ENCODE assay signal across 28 cellular contexts in genomic region chr1:41442697-41443251, GRCh38. TPM values are rescaled to one million over a fixed set of nuclear protein-coding genes. Genes with fewer than 3 reads are reported as not detected.
DNase-seq lines count a peak whose midpoint lies in the region; ATAC-seq and TF ChIP-seq lines count a peak whose summit lies in the region.
"Had no signal": no experiment of that assay in that cellular context is flagged by ENCODE, and none has a peak within 500 bp of the region (broad histone marks: within the 10 kb centered on the region; RNA-seq: fewer than 3 reads in every experiment).

No MANE protein-coding gene starts in this region.

- H2BK5ac ChIP-seq in neuronal stem cell (ENCODE audit: low read length), result peak overlapping the region; percentile 17

- H3K23ac ChIP-seq in neuronal stem cell (ENCODE audit: low read depth, low read length, poor library complexity), result peak overlapping the region; percentile 25

- no peak overlapping the region for H3K4ac ChIP-seq in neuronal stem cell (ENCODE audit: low read length)

- DNase-seq in GM23248 (peak; percentile 48), adipocyte (ENCODE audit: low read depth) (peak; percentile 73), neuronal stem cell (ENCODE audit: low spot score) (no peak), NCI-H774 (lab: John Stamatoyannopoulos, UW) (no peak), GF-D8 (lab: John Stamatoyannopoulos, UW) (no peak), right atrium auricular region (ENCODE audit: low spot score) (no peak)
- DNase-seq: activated CD4-positive, alpha-beta T cell treated with anti-CD3 and anti-CD28 coated beads, Interleukin-2, amount 10 ng/mL, durations not matched to agents 24 days and 14 days; activated naive CD4-positive, alpha-beta T cell treated with Interleukin-2 at 50 U/mL for 16 hours; activated T-cell treated with anti-CD3 and anti-CD28 coated beads, Interleukin-2, amount 50 U/mL, for 4 hours; amygdala; COR-L47; cortex of kidney; DMS79 treated with DMSO at 0.1 percent for 48 hours; HCEC 1CT; left ventricle myocardium superior; NCI-H1105 treated with DMSO at 0.1 percent for 48 hours; NCI-H510A treated with DMSO at 0.1 percent for 48 hours; psoas muscle; stimulated activated naive CD8-positive, alpha-beta T cell treated with anti-CD3 and anti-CD28 coated beads, Interleukin-15, amount 100 ng/mL, for 72 hours; T-helper 17 cell had no signal

- no peak overlapping the region for H2AFZ ChIP-seq in GM23248
- no peak overlapping the region for H2AFZ ChIP-seq in neuronal stem cell (ENCODE audit: low read length)

- no peak overlapping the region for H2BK120ac ChIP-seq in neuronal stem cell (ENCODE audit: low read depth, low read length)

- H2BK15ac ChIP-seq in neuronal stem cell (ENCODE audit: low read length), result peak overlapping the region; percentile 51

- H3K14ac ChIP-seq in neuronal stem cell (ENCODE audit: low read length), result no peak overlapping the region

- H3K9ac ChIP-seq in GM23248 (no peak overlapping the region), adipocyte (ENCODE audit: low read length) (no peak overlapping the region), neuronal stem cell (ENCODE audit: low read depth, low read length, poor library complexity) (no peak overlapping the region)
- H3K9ac ChIP-seq: BLaER1 had no signal

- H3K27me3 ChIP-seq in GM23248 (replicated peaks; ENCODE audit: insufficient read depth) (0 out of 2 replicates have a peak, but pooled peaks cover 9% of the 10 kb centered on the region), adipocyte (replicated peaks; ENCODE audit: control insufficient read depth, insufficient read depth, low read length) (peaks cover 10% of the 10 kb centered on the region), neuronal stem cell (ENCODE audit: control insufficient read depth in 3 of 3, insufficient read depth in 3 of 3, low read depth in 1 of 3, low read length in 3 of 3) (peaks cover 0 to 5% (median 0%) of the 10 kb centered on the region in 3 experiments), right atrium auricular region (no peaks in the 10 kb centered on the region)
- H3K27me3 ChIP-seq: BLaER1, tibial nerve had no signal

- H3K36me3 ChIP-seq in GM23248 (ENCODE audit: low read depth) (no peaks in the 10 kb centered on the region), adipocyte (ENCODE audit: control insufficient read depth, insufficient read depth, low read length, severe bottlenecking) (no peaks in the 10 kb centered on the region), neuronal stem cell (replicated peaks in 1 of 2; ENCODE audit: control insufficient read depth in 2 of 2, insufficient read depth in 2 of 2, low read length in 2 of 2) (no peaks in the 10 kb centered on the region), right atrium auricular region (no peaks in the 10 kb centered on the region)
- H3K36me3 ChIP-seq: BLaER1, tibial nerve had no signal

- H3K4me2 ChIP-seq in GM23248 (ENCODE audit: unreplicated experiment) (no peak overlapping the region), neuronal stem cell (ENCODE audit: insufficient read depth, low read length, poor library complexity, severe bottlenecking) (no peak overlapping the region)
- H3K4me2 ChIP-seq: BLaER1 had no signal

- H3K79me1 ChIP-seq in neuronal stem cell (ENCODE audit: low read depth, low read length), result no peaks in the 10 kb centered on the region

- H3K18ac ChIP-seq in neuronal stem cell (ENCODE audit: low read length), result no peak overlapping the region

- H4K91ac ChIP-seq in neuronal stem cell (ENCODE audit: low read depth, low read length, poor library complexity), result no peak overlapping the region

- ATAC-seq in GM21576 (IDR thresholded peaks at IDR 0.05; ENCODE audit: unreplicated experiment), result no peak
- ATAC-seq: activated T-cell treated with anti-CD3 and anti-CD28 coated beads, Interleukin-2, amount 50 U/mL, for 4 hours; GM12878; left ventricle myocardium superior; psoas muscle; stimulated activated naive CD8-positive, alpha-beta T cell treated with anti-CD3 and anti-CD28 coated beads, Interleukin-15, amount 100 ng/mL, for 72 hours; T-helper 17 cell had no signal

- no peaks in the 10 kb centered on the region for H3K9me3 ChIP-seq in GM23248 (ENCODE audit: low read depth)
- H3K9me3 ChIP-seq in adipocyte (ENCODE audit: control insufficient read depth, low read length), result peaks cover 12% of the 10 kb centered on the region
- peaks cover 4 to 14% of the 10 kb centered on the region in 2 donors for H3K9me3 ChIP-seq in neuronal stem cell (replicated peaks in 1 of 2; ENCODE audit: control insufficient read depth in 2 of 2, insufficient read depth in 1 of 2, low read depth in 1 of 2, low read length in 2 of 2)
- H3K9me3 ChIP-seq in right atrium auricular region, result peaks cover 0 to 7% of the 10 kb centered on the region in 2 donors

- 47 to 54% methylated on average over 7 of the region's 7 CpGs for WGBS in GM23248 (ENCODE audit: low coverage in 1 of 2, low lambda C conversion rate in 2 of 2, missing lambda C conversion rate in 2 of 2), 2 experiments
- WGBS in neuronal stem cell (ENCODE audit: extremely low coverage in 2 of 2, insufficient read length in 2 of 2, insufficient replicate concordance in 1 of 2), 2 donors, result no CpG with 5 or more reads among the region's 7 CpGs

- H3K4me3 ChIP-seq in GM23248 (no peak overlapping the region), adipocyte (ENCODE audit: low read length) (no peak overlapping the region), neuronal stem cell (ENCODE audit: low read length in 2 of 2) (no peak overlapping the region), right atrium auricular region (no peak overlapping the region)
- H3K4me3 ChIP-seq: BLaER1, GM12878, psoas muscle, tibial nerve had no signal

- TF ChIP-seq CTCF in 22Rv1 (IDR thresholded peaks at IDR 0.05) (no peak), right atrium auricular region (IDR thresholded peaks at IDR 0.05) (no peak)

- H2AK5ac ChIP-seq in neuronal stem cell (ENCODE audit: low read depth, low read length), result peak overlapping the region; percentile 86

- in situ Hi-C loops in GM23248 (cut with MboI), result no loop called here

- no peak overlapping the region for H4K8ac ChIP-seq in neuronal stem cell (ENCODE audit: low read depth, low read length)

- H3F3A ChIP-seq in GM23248 (ENCODE audit: insufficient read depth), result 0 out of 2 replicates have a peak, but pooled peaks cover 4% of the 10 kb centered on the region

- H3K9me2 ChIP-seq in GM23248 (ENCODE audit: insufficient read depth), result no peaks in the 10 kb centered on the region

- no peak overlapping the region for H2BK12ac ChIP-seq in neuronal stem cell (ENCODE audit: low read length)

- H4K20me1 ChIP-seq in GM23248 (ENCODE audit: insufficient read depth), result no peaks in the 10 kb centered on the region
- H4K20me1 ChIP-seq: BLaER1 had no signal

- H3K27ac ChIP-seq in 22Rv1 (peak overlapping the region; percentile 46), GM23248 (no peak overlapping the region), neuronal stem cell (replicated peaks; ENCODE audit: low read length) (no peak overlapping the region), right atrium auricular region (no peak overlapping the region)
- H3K27ac ChIP-seq: BLaER1, psoas muscle, tibial nerve had no signal

- H3K4me1 ChIP-seq in GM23248 (ENCODE audit: insufficient read depth) (no peaks in the 10 kb centered on the region), adipocyte (ENCODE audit: control insufficient read depth, insufficient read depth, low read length) (no peaks in the 10 kb centered on the region), neuronal stem cell (ENCODE audit: control insufficient read depth in 2 of 2, insufficient read depth in 1 of 2, low read depth in 1 of 2, low read length in 2 of 2) (no peaks in the 10 kb centered on the region), right atrium auricular region (peaks cover 0 to 3% of the 10 kb centered on the region in 2 donors)
- H3K4me1 ChIP-seq: psoas muscle, tibial nerve had no signal

- H3K79me2 ChIP-seq in GM23248 (ENCODE audit: insufficient read depth), result no peaks in the 10 kb centered on the region

RNA-seq across cellular contexts. Expression of gene EDN2, which starts 41.7 kb away (rescaled TPM):
- not detected in 2 replicates for total RNA-seq in GM23248 (2014; rRNA removed; shearing (Covaris generic))
- not detected in 2 replicates for polyA plus RNA-seq in GM23248 (2016; fragmentation: Nextera tagmentation; extraction: Ambion mirVana)
- polyA plus RNA-seq in neuronal stem cell (2013, experiment 1 of 2), result 0.04 TPM
- not detected for polyA plus RNA-seq in neuronal stem cell (2013, experiment 2 of 2)
- total RNA-seq in right atrium auricular region, result under 1 TPM in 1 of 2 donors, not detected in 1; 0.78 TPM
- total RNA-seq: A673; activated CD4-positive, alpha-beta T cell treated with anti-CD3 and anti-CD28 coated beads, Interleukin-2, amount 10 ng/mL, durations not matched to agents 24 days and 14 days; activated T-cell treated with anti-CD3 and anti-CD28 coated beads, Interleukin-2, amount 50 U/mL, for 4 hours; psoas muscle; SK-MEL-5 had no signal
- polyA plus RNA-seq: neural cell had no signal

Comparison
In these comparisons a context has a peak if more than half of its experiments do, and no peak if none do; other contexts are left out.
1. DNase-seq: peak in GM23248 (single experiment) and adipocyte (single experiment); none in neuronal stem cell (single experiment), NCI-H774 (single experiment), GF-D8 (single experiment) and right atrium auricular region (single experiment).